Comparison of ENCODE assay signal across 20 cellular contexts in genomic region chr2:59734743-59735142, GRCh38.
"Had no signal": no experiment of that assay in that cellular context is flagged by ENCODE, and none has a peak within 500 bp of the region (broad histone marks: within the 10 kb centered on the region; RNA-seq: fewer than 3 reads in every experiment).

No MANE protein-coding gene starts in this region.

- H3K27ac Mint-ChIP-seq: activated CD8-positive, alpha-beta T cell treated with anti-CD3 and anti-CD28 coated beads for 36 hours; activated T-helper 2 cell treated with anti-CD3 and anti-CD28 coated beads, Interferon-gamma antibody, Interleukin-2, Interleukin-4, amounts not matched to agents 10 μg/mL and 5 μg/mL and 100 μg/mL, durations not matched to agents 14 hours and 24 hours and 36 hours; memory B cell; naive B cell; neural progenitor cell; stimulated activated effector memory CD8-positive, alpha-beta T cell treated with anti-CD3 and anti-CD28 coated beads, Interleukin-12 subunit alpha, Interleukin-12 subunit beta, amount 100 ng/mL, for 72 hours had no signal

- H3K9me3 ChIP-seq: body of pancreas, mucosa of descending colon, prostate gland, stomach had no signal

- H3K27me3 Mint-ChIP-seq: activated CD8-positive, alpha-beta T cell treated with anti-CD3 and anti-CD28 coated beads for 36 hours; naive B cell had no signal

- H3K9me3 Mint-ChIP-seq: activated CD8-positive, alpha-beta T cell treated with anti-CD3 and anti-CD28 coated beads for 36 hours; activated T-helper 2 cell treated with anti-CD3 and anti-CD28 coated beads, Interferon-gamma antibody, Interleukin-2, Interleukin-4, amounts not matched to agents 10 μg/mL and 5 μg/mL and 100 μg/mL, durations not matched to agents 14 hours and 24 hours and 36 hours; memory B cell; naive B cell; stimulated activated effector memory CD8-positive, alpha-beta T cell treated with anti-CD3 and anti-CD28 coated beads, Interleukin-12 subunit alpha, Interleukin-12 subunit beta, amount 100 ng/mL, for 72 hours had no signal

- H3K36me3 Mint-ChIP-seq: memory B cell; naive B cell; neural progenitor cell; stimulated activated effector memory CD8-positive, alpha-beta T cell treated with anti-CD3 and anti-CD28 coated beads, Interleukin-12 subunit alpha, Interleukin-12 subunit beta, amount 100 ng/mL, for 72 hours had no signal

- ATAC-seq: activated CD8-positive, alpha-beta T cell treated with anti-CD3 and anti-CD28 coated beads for 36 hours; body of pancreas; mucosa of descending colon; sciatic nerve; stimulated activated effector memory CD8-positive, alpha-beta T cell treated with anti-CD3 and anti-CD28 coated beads, Interleukin-12 subunit alpha, Interleukin-12 subunit beta, amount 100 ng/mL, for 72 hours had no signal

- H3K36me3 ChIP-seq: neural progenitor cell, prostate gland, stomach had no signal

- H3K27me3 ChIP-seq: body of pancreas, neural progenitor cell, stomach had no signal

- DNase-seq: activated CD4-positive, alpha-beta T cell treated with anti-CD3 and anti-CD28 coated beads for 48 hours; activated CD4-positive, CD25-positive, alpha-beta regulatory T cell; activated CD8-positive, alpha-beta T cell treated with anti-CD3 and anti-CD28 coated beads for 36 hours; activated naive CD4-positive, alpha-beta T cell treated with Interleukin-2 at 50 U/mL for 16 hours; activated T-cell treated with anti-CD3 and anti-CD28 coated beads, Interleukin-2, amount 50 U/mL, for 1 hour; body of pancreas; central memory CD4-positive, alpha-beta T cell; dorsolateral prefrontal cortex; foreskin fibroblast; mucosa of descending colon; naive B cell; stimulated activated CD4-positive, alpha-beta T cell treated with anti-CD3 and anti-CD28 coated beads, Interleukin-4, amount 100 ng/mL, for 24 hours; stomach; trophoblast cell had no signal

- H3K4me3 Mint-ChIP-seq: activated CD8-positive, alpha-beta T cell treated with anti-CD3 and anti-CD28 coated beads for 36 hours; memory B cell; naive B cell; neural progenitor cell; stimulated activated effector memory CD8-positive, alpha-beta T cell treated with anti-CD3 and anti-CD28 coated beads, Interleukin-12 subunit alpha, Interleukin-12 subunit beta, amount 100 ng/mL, for 72 hours had no signal

- H3K4me1 Mint-ChIP-seq: memory B cell; naive B cell; stimulated activated effector memory CD8-positive, alpha-beta T cell treated with anti-CD3 and anti-CD28 coated beads, Interleukin-12 subunit alpha, Interleukin-12 subunit beta, amount 100 ng/mL, for 72 hours had no signal

- H3K4me3 ChIP-seq: body of pancreas, dorsolateral prefrontal cortex, mucosa of descending colon, neural progenitor cell, prostate gland, stomach had no signal

- H3K4me1 ChIP-seq: body of pancreas, neural progenitor cell, prostate gland, stomach had no signal
